9 cellular contexts compared by ENCODE assay signal in the genomic region with DNA sequence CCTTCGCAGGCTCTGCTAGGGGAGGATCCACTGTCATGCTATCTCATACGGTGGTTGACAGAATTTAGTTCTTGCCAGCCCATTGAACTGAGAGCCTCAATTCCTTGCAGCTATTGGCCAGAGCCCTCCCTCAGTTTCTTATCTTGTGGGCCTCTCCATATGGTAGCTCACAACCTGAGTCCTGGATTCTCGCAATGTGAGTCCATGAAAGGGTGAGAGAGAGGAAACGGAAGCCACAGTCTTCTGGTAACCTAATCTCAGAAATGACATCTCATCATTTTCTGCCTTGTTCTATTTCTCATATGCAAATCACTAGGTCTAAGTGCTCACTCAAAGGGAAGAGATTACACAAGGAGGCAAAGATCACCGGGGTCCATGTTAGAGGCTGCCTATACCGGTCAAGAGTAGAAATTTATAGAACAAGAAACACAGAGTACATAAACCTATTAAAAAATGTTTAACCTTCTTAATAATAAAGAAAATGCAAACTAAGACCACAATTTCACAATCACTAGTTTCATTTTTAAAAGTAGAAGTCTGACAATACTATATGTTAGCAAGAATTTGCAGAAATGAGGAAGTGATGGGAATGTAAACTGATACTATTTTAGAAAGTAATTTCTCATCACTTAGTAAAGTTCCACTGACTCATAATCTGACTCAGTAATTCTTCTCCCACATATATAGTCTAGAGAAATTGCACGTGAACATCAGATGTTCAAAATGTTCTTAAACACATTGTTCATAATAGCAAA.
DNase-seq lines count a peak whose midpoint lies in the region; ATAC-seq and TF ChIP-seq lines count a peak whose summit lies in the region.
"Had no signal": no experiment of that assay in that cellular context is flagged by ENCODE, and none has a peak within 500 bp of the region (broad histone marks: within the 10 kb centered on the region; RNA-seq: fewer than 3 reads in every experiment).

No MANE protein-coding gene starts in this region.

- H3K4me3 Mint-ChIP-seq in activated naive CD8-positive, alpha-beta T cell treated with anti-CD3 and anti-CD28 coated beads, Interleukin-2, amount 50 U/mL, for 24 hours, result no peak overlapping the region
- H3K4me3 Mint-ChIP-seq: stimulated activated naive CD8-positive, alpha-beta T cell treated with anti-CD3 and anti-CD28 coated beads, Interleukin-15, Interleukin-2, amounts not matched to agents 100 ng/mL and 50 ng/mL, for 24 hours had no signal

- peaks cover 0 to 9% (median 0%) of the 10 kb centered on the region in 9 donors for H3K4me1 ChIP-seq in heart right ventricle

- H3K4me1 Mint-ChIP-seq in activated naive CD8-positive, alpha-beta T cell treated with anti-CD3 and anti-CD28 coated beads, Interleukin-2, amount 50 U/mL, for 24 hours, result peaks cover 4% of the 10 kb centered on the region

- peak; percentile 93 for ATAC-seq in GM21367 (IDR thresholded peaks at IDR 0.05; ENCODE audit: unreplicated experiment)
- peak; percentile 93 for ATAC-seq in HG03460 (IDR thresholded peaks at IDR 0.05; ENCODE audit: unreplicated experiment)
- ATAC-seq in activated naive CD8-positive, alpha-beta T cell treated with anti-CD3 and anti-CD28 coated beads, Interleukin-2, amount 50 U/mL, for 24 hours, result peak; percentile 49
- ATAC-seq in heart right ventricle, result no peak

- H3K27ac Mint-ChIP-seq in activated naive CD8-positive, alpha-beta T cell treated with anti-CD3 and anti-CD28 coated beads, Interleukin-2, amount 50 U/mL, for 24 hours, result peak overlapping the region; percentile 35
- H3K27ac Mint-ChIP-seq: stimulated activated naive CD8-positive, alpha-beta T cell treated with anti-CD3 and anti-CD28 coated beads, Interleukin-15, Interleukin-2, amounts not matched to agents 100 ng/mL and 50 ng/mL, for 24 hours had no signal

- 59 to 63% methylated on average over 7 of the region's 7 CpGs for WGBS in heart right ventricle, 2 donors

- intact Hi-C loops in heart right ventricle (cut with DNase I), result loop anchor here in 1 of 10 donors (10.0 kb wide), 1 partner anchor 625 kb away; no protein-coding TSS in a partner anchor

- peak; percentile 54 for DNase-seq in GM03348 (ENCODE audit: low spot score)
- DNase-seq in activated naive CD8-positive, alpha-beta T cell treated with anti-CD3 and anti-CD28 coated beads, Interleukin-2, amount 50 U/mL, for 24 hours, result no peak
- DNase-seq in stromal cell of bone marrow (ENCODE audit: low read depth), result peak; percentile 65
- no peak for DNase-seq in activated CD8-positive, alpha-beta memory T cell treated with anti-CD3 and anti-CD28 coated beads, Interleukin-2, amount 50 U/mL, for 48 hours
- DNase-seq in heart right ventricle, result no peak
- DNase-seq in 8988T, result no peak

- no peaks in the 10 kb centered on the region for H3K27me3 ChIP-seq in heart right ventricle

- H3K27ac ChIP-seq in heart right ventricle, result peak overlapping the region in 1 of 10 donors; percentile 46

- no peaks in the 10 kb centered on the region for H3K36me3 ChIP-seq in heart right ventricle

- no peaks in the 10 kb centered on the region for H3K27me3 Mint-ChIP-seq in activated naive CD8-positive, alpha-beta T cell treated with anti-CD3 and anti-CD28 coated beads, Interleukin-2, amount 50 U/mL, for 24 hours
- H3K27me3 Mint-ChIP-seq: stimulated activated naive CD8-positive, alpha-beta T cell treated with anti-CD3 and anti-CD28 coated beads, Interleukin-15, Interleukin-2, amounts not matched to agents 100 ng/mL and 50 ng/mL, for 24 hours had no signal

- peaks cover 5% of the 10 kb centered on the region for H3K9me3 Mint-ChIP-seq in activated naive CD8-positive, alpha-beta T cell treated with anti-CD3 and anti-CD28 coated beads, Interleukin-2, amount 50 U/mL, for 24 hours

- H3K9me3 ChIP-seq in heart right ventricle, result peaks cover 0 to 6% (median 0%) of the 10 kb centered on the region in 11 donors

- peak overlapping the region in 1 of 10 donors; percentile 14 for H3K4me3 ChIP-seq in heart right ventricle

- no peaks in the 10 kb centered on the region for H3K36me3 Mint-ChIP-seq in activated naive CD8-positive, alpha-beta T cell treated with anti-CD3 and anti-CD28 coated beads, Interleukin-2, amount 50 U/mL, for 24 hours (ENCODE audit: low read depth)

- TF ChIP-seq CTCF in heart right ventricle (IDR thresholded peaks at IDR 0.05), result no peak

Comparison
In these comparisons a context has a peak if more than half of its experiments do, and no peak if none do; other contexts are left out.
1. DNase-seq: peak in GM03348 (single experiment) and stromal cell of bone marrow (single experiment); none in activated naive CD8-positive, alpha-beta T cell treated with anti-CD3 and anti-CD28 coated beads, Interleukin-2, amount 50 U/mL, for 24 hours (single experiment), activated CD8-positive, alpha-beta memory T cell treated with anti-CD3 and anti-CD28 coated beads, Interleukin-2, amount 50 U/mL, for 48 hours (single experiment), heart right ventricle (0 of 2) and 8988T (single experiment).
2. ATAC-seq: peak in GM21367 (single experiment), HG03460 (single experiment) and activated naive CD8-positive, alpha-beta T cell treated with anti-CD3 and anti-CD28 coated beads, Interleukin-2, amount 50 U/mL, for 24 hours (single experiment); none in heart right ventricle (0 of 8).